Comparison of ENCODE assay signal across 1 cellular context in the genomic region with DNA sequence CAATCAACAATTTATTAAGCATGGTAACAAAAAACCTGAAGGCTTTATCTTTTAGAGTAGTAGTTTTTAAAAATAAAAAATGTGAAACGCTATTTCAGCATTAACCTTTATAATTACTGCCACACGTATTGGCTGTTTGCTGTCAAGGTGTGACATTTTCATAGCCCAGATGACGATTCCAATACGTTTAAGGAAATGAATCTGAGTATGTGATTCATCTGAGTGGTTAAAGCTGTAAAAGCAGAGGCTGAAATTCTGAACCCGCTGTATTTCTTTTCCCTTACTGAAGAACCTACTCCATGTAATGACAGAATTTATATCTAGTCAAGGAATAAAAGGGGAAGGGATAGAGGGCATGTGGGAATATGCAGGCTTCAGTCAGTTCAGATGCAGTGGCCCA.
TF ChIP-seq lines count a peak whose summit lies in the region.

No MANE protein-coding gene starts in this region.

TF ChIP-seq in H1, 55 proteins besides CTCF, POLR2A, EP300 and RAD21:
- TF ChIP-seq RFX5 (IDR thresholded peaks at IDR 0.05; ENCODE audit: borderline replicate concordance, low read depth, low read length) (no peak), EZH2 (IDR thresholded peaks at IDR 0.05; ENCODE audit: low read depth, low read length, severe bottlenecking) (no peak), GABPA (IDR thresholded peaks at IDR 0.05; ENCODE audit: borderline replicate concordance, insufficient read depth, low read length) (no peak), SUZ12 (IDR thresholded peaks at IDR 0.05; ENCODE audit: low read length) (no peak), MAFK (IDR thresholded peaks at IDR 0.05; ENCODE audit: low read depth, low read length) (no peak), POLR2AphosphoS5 (IDR thresholded peaks at IDR 0.05; ENCODE audit: low read depth, low read length) (no peak), ASH2L (IDR thresholded peaks at IDR 0.05; ENCODE audit: low read length) (no peak), FOSL1 (IDR thresholded peaks at IDR 0.05; ENCODE audit: insufficient read depth, low read depth, low read length) (no peak), PHF8 (conservative IDR thresholded peaks at IDR 0.05; ENCODE audit: low read depth, low read length) (no peak)
